26 cellular contexts compared by ENCODE assay signal in the genomic region with DNA sequence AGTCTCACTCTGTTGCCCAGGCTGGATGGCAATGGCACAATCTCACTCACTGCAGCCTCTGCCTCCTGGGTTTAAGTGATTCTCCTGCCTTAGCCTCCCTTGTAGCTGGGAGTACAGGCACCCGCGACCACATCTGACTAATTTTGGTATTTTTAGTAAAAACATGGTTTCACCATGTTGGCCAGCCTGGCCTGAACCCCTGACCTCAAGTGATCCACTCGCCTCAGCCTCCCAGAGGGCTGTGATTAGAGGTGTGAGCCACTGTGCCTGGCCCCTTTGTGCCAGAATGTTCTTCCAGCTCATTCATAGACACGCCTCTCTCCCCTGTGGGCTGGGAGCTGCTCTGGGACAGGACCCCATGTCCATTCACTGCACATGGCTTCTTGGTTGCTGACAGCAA. TPM values are rescaled to one million over a fixed set of nuclear protein-coding genes. Genes with fewer than 3 reads are reported as not detected.
DNase-seq lines count a peak whose midpoint lies in the region; ATAC-seq and TF ChIP-seq lines count a peak whose summit lies in the region.
"Had no signal": no experiment of that assay in that cellular context is flagged by ENCODE, and none has a peak within 500 bp of the region (broad histone marks: within the 10 kb centered on the region; RNA-seq: fewer than 3 reads in every experiment).

No MANE protein-coding gene starts in this region.

- 76 to 89% (median 86%) methylated on average over 4 of the region's 4 CpGs for WGBS in spleen, 5 donors

- H3K4me3 Mint-ChIP-seq in effector memory CD8-positive, alpha-beta T cell = no peak overlapping the region
- no peak overlapping the region for H3K4me3 Mint-ChIP-seq in stimulated activated naive B cell treated with anti-CD40 and anti-IgM and Interleukin-4, amounts not matched to agents 10 μg/mL and 1 μg/mL and 100 μg/mL, for 72 hours
- H3K4me3 Mint-ChIP-seq: CD4-positive, alpha-beta T cell; GM23338; naive B cell had no signal

- no peaks in the 10 kb centered on the region for H3K9me3 Mint-ChIP-seq in effector memory CD8-positive, alpha-beta T cell
- H3K9me3 Mint-ChIP-seq in stimulated activated naive B cell treated with anti-CD40 and anti-IgM and Interleukin-4, amounts not matched to agents 10 μg/mL and 1 μg/mL and 100 μg/mL, for 72 hours = no peaks in the 10 kb centered on the region
- H3K9me3 Mint-ChIP-seq: CD4-positive, alpha-beta T cell; GM23338; naive B cell had no signal

- peaks cover 7% of the 10 kb centered on the region in 2 donors for H3K4me1 Mint-ChIP-seq in effector memory CD8-positive, alpha-beta T cell (ENCODE audit: low read depth in 2 of 2)
- H3K4me1 Mint-ChIP-seq in stimulated activated naive B cell treated with anti-CD40 and anti-IgM and Interleukin-4, amounts not matched to agents 10 μg/mL and 1 μg/mL and 100 μg/mL, for 72 hours = peaks cover 7 to 19% of the 10 kb centered on the region in 2 donors
- H3K4me1 Mint-ChIP-seq: GM23338 had no signal

- ATAC-seq in Right ventricle myocardium inferior (no peak), GM18907 (IDR thresholded peaks at IDR 0.05; ENCODE audit: unreplicated experiment) (no peak)
- ATAC-seq in effector memory CD8-positive, alpha-beta T cell (replicated peaks) = no peak
- no peak for ATAC-seq in stimulated activated naive B cell treated with anti-CD40 and anti-IgM and Interleukin-4, amounts not matched to agents 10 μg/mL and 1 μg/mL and 100 μg/mL, for 72 hours (replicated peaks)

- H3K9me3 ChIP-seq in left ventricle myocardium inferior (replicated peaks) (peaks cover 12% of the 10 kb centered on the region), spleen (peaks cover 0 to 5% (median 0%) of the 10 kb centered on the region in 8 donors)
- H3K9me3 ChIP-seq: colonic mucosa, gastrocnemius medialis had no signal

- intact Hi-C loops in Right ventricle myocardium inferior (cut with DNase I) = no loop called here
- intact Hi-C loops in left ventricle myocardium inferior (cut with micrococcal nuclease) = no loop called here
- intact Hi-C loops in spleen (cut with DNase I; ENCODE audit: low total_unique reads) = no loop called here

- no peak for TF ChIP-seq CTCF in left ventricle myocardium inferior (IDR thresholded peaks at IDR 0.05; ENCODE audit: borderline replicate concordance)
- TF ChIP-seq CTCF in spleen (IDR thresholded peaks at IDR 0.05 in 8 of 11, conservative IDR thresholded peaks at IDR 0.05 in 3 of 11) = no peak

- H3K4me3 ChIP-seq in left ventricle myocardium inferior = no peak overlapping the region
- H3K4me3 ChIP-seq in spleen = no peak overlapping the region
- H3K4me3 ChIP-seq: colonic mucosa, esophagus muscularis mucosa, gastrocnemius medialis, GM23338, hepatocyte had no signal

- H3K36me3 ChIP-seq in left ventricle myocardium inferior (peaks cover 84% of the 10 kb centered on the region), spleen (peaks cover 0 to 99% (median 78%) of the 10 kb centered on the region in 6 donors)

- H3K27ac ChIP-seq in left ventricle myocardium inferior (replicated peaks) (no peak overlapping the region), spleen (peak overlapping the region in 1 of 8 donors; percentile 38)
- H3K27ac ChIP-seq: colonic mucosa, esophagus muscularis mucosa, hepatocyte, KMS-11 had no signal

- peak overlapping the region; percentile 35 to 87 for H3K27ac Mint-ChIP-seq in effector memory CD8-positive, alpha-beta T cell
- H3K27ac Mint-ChIP-seq in stimulated activated naive B cell treated with anti-CD40 and anti-IgM and Interleukin-4, amounts not matched to agents 10 μg/mL and 1 μg/mL and 100 μg/mL, for 72 hours = peak overlapping the region; percentile 37
- H3K27ac Mint-ChIP-seq: CD4-positive, alpha-beta T cell; GM23338 had no signal

- DNase-seq in Right ventricle myocardium inferior (ENCODE audit: missing footprints) (peak; percentile 45), left ventricle myocardium inferior (no peak), MV-4-11 (lab: John Stamatoyannopoulos, UW) (peak; percentile 60), spleen (no peak), 8988T (no peak)
- no peak for DNase-seq in effector memory CD8-positive, alpha-beta T cell
- DNase-seq in stimulated activated naive B cell treated with anti-CD40 and anti-IgM and Interleukin-4, amounts not matched to agents 10 μg/mL and 1 μg/mL and 100 μg/mL, for 72 hours = no peak
- DNase-seq: activated CD4-positive, alpha-beta T cell treated with anti-CD3 and anti-CD28 coated beads, Interleukin-2, amount 50 U/mL, for 1 hour; activated CD8-positive, alpha-beta memory T cell treated with anti-CD3 and anti-CD28 coated beads, Interleukin-2, amount 50 U/mL, for 4 hours; activated effector memory CD4-positive, alpha-beta T cell treated with Interleukin-2 at 50 U/mL for 16 hours; amygdala; CD4-positive, alpha-beta T cell; DMS 273 treated with DMSO at 0.1 percent for 48 hours; gastrocnemius medialis; naive B cell; NCI-H1048; NCI-H187 treated with DMSO at 0.1 percent for 48 hours; NCI-H526 treated with DMSO at 0.1 percent for 48 hours; stimulated activated CD4-positive, alpha-beta T cell treated with anti-CD3 and anti-CD28 coated beads, Interleukin-4, amount 100 ng/mL, for 24 hours; T-helper 2 cell had no signal

- no peak for TF ChIP-seq POLR2A in spleen (IDR thresholded peaks at IDR 0.05)

- H3K4me1 ChIP-seq in left ventricle myocardium inferior (peaks cover 10% of the 10 kb centered on the region), spleen (peaks cover 0 to 61% (median 6%) of the 10 kb centered on the region in 6 donors)
- H3K4me1 ChIP-seq: gastrocnemius medialis had no signal

- H3K36me3 Mint-ChIP-seq in effector memory CD8-positive, alpha-beta T cell (ENCODE audit: insufficient read depth) = peaks cover 47% of the 10 kb centered on the region
- H3K36me3 Mint-ChIP-seq in stimulated activated naive B cell treated with anti-CD40 and anti-IgM and Interleukin-4, amounts not matched to agents 10 μg/mL and 1 μg/mL and 100 μg/mL, for 72 hours = peaks cover 47 to 52% of the 10 kb centered on the region in 2 donors

- H3K27me3 ChIP-seq in left ventricle myocardium inferior (ENCODE audit: low read depth) (no peaks in the 10 kb centered on the region), spleen (replicated peaks in 1 of 7) (no peaks in the 10 kb centered on the region)
- H3K27me3 ChIP-seq: colonic mucosa, esophagus muscularis mucosa, gastrocnemius medialis, hepatocyte had no signal

- H3K27me3 Mint-ChIP-seq in effector memory CD8-positive, alpha-beta T cell = no peaks in the 10 kb centered on the region
- no peaks in the 10 kb centered on the region for H3K27me3 Mint-ChIP-seq in stimulated activated naive B cell treated with anti-CD40 and anti-IgM and Interleukin-4, amounts not matched to agents 10 μg/mL and 1 μg/mL and 100 μg/mL, for 72 hours
- H3K27me3 Mint-ChIP-seq: CD4-positive, alpha-beta T cell; naive B cell had no signal

RNA-seq across cellular contexts. Expression of gene MYDGF, which starts 9.1 kb away (rescaled TPM):
- total RNA-seq in Right ventricle myocardium inferior (29.8 TPM), left ventricle myocardium inferior (26.3 TPM), spleen (100 to 1,000 TPM in 1 of 7 donors, 10 to 100 TPM in 6; 39.7 to 100 (median 66.3) TPM)
- 10 to 100 TPM; 39.0 to 72.5 (median 62.6) TPM for polyA plus RNA-seq in spleen

RNA-seq across cellular contexts. Expression of gene TNFAIP8L1, which starts 21.7 kb away (rescaled TPM):
- total RNA-seq in Right ventricle myocardium inferior (4.4 TPM), left ventricle myocardium inferior (4.2 TPM), spleen (10 to 100 TPM; 21.6 to 39.8 (median 27.5) TPM)
- 10 to 100 TPM; 12.5 to 36.7 (median 13.8) TPM for polyA plus RNA-seq in spleen

Comparison
In these comparisons a context has a peak if more than half of its experiments do, and no peak if none do; other contexts are left out.
1. DNase-seq: peak in Right ventricle myocardium inferior (single experiment) and MV-4-11 (single experiment); none in left ventricle myocardium inferior (single experiment), effector memory CD8-positive, alpha-beta T cell (0 of 3), stimulated activated naive B cell treated with anti-CD40 and anti-IgM and Interleukin-4, amounts not matched to agents 10 μg/mL and 1 μg/mL and 100 μg/mL, for 72 hours (single experiment), spleen (single experiment) and 8988T (single experiment).